9 cellular contexts compared by ENCODE assay signal in genomic region chr10:17375936-17376584, GRCh38.
DNase-seq lines count a peak whose midpoint lies in the region; ATAC-seq and TF ChIP-seq lines count a peak whose summit lies in the region.
"Had no signal": no experiment of that assay in that cellular context is flagged by ENCODE, and none has a peak within 500 bp of the region (broad histone marks: within the 10 kb centered on the region; RNA-seq: fewer than 3 reads in every experiment).

No MANE protein-coding gene starts in this region.

- no peaks in the 10 kb centered on the region for H3K36me3 Mint-ChIP-seq in activated CD4-positive, alpha-beta T cell treated with anti-CD3 and anti-CD28 coated beads for 36 hours (ENCODE audit: low read depth)
- H3K36me3 Mint-ChIP-seq in glutamatergic neuron (ENCODE audit: unreplicated experiment): no peaks in the 10 kb centered on the region

- no peak overlapping the region for H3K4me3 Mint-ChIP-seq in activated CD4-positive, alpha-beta T cell treated with anti-CD3 and anti-CD28 coated beads for 36 hours
- H3K4me3 Mint-ChIP-seq in glutamatergic neuron (ENCODE audit: unreplicated experiment): no peak overlapping the region
- H3K4me3 Mint-ChIP-seq: activated B cell treated with CpG ODN at 0.5 μM for 24 hours had no signal

- H3K27me3 Mint-ChIP-seq in activated CD4-positive, alpha-beta T cell treated with anti-CD3 and anti-CD28 coated beads for 36 hours: peaks cover 9% of the 10 kb centered on the region
- H3K27me3 Mint-ChIP-seq in glutamatergic neuron (ENCODE audit: unreplicated experiment): no peaks in the 10 kb centered on the region

- DNase-seq in AG04449 (ENCODE audit: low read depth, low spot score) (no peak), glutamatergic neuron (peak; percentile 57), NCI-H774 (lab: John Stamatoyannopoulos, UW) (no peak), NCI-H510A treated with DMSO at 0.1 percent for 48 hours (lab: John Stamatoyannopoulos, UW) (no peak)
- peak; percentile 68 for DNase-seq in activated CD4-positive, alpha-beta T cell treated with anti-CD3 and anti-CD28 coated beads for 36 hours
- DNase-seq: activated B cell treated with CpG ODN at 0.5 μM for 24 hours had no signal

- ATAC-seq in GM21367 (IDR thresholded peaks at IDR 0.05; ENCODE audit: unreplicated experiment): peak; percentile 58
- ATAC-seq in activated CD4-positive, alpha-beta T cell treated with anti-CD3 and anti-CD28 coated beads for 36 hours: no peak
- ATAC-seq in HG02970 (IDR thresholded peaks at IDR 0.05; ENCODE audit: low FRiP score, unreplicated experiment): no peak
- ATAC-seq in GM21381 (IDR thresholded peaks at IDR 0.05; ENCODE audit: unreplicated experiment): no peak

- CTCF ChIA-PET in AG04449 (lab: Yijun Ruan, JAX): interaction anchor here (0.7 to 1.8 kb wide), 11 partner anchors 9 to 542 kb away, joined by 3 to 11 read pairs (median 4); no protein-coding TSS in a partner anchor
- CTCF ChIA-PET in activated CD4-positive, alpha-beta T cell treated with anti-CD3 and anti-CD28 coated beads for 36 hours (lab: Charles Lee): interaction anchor here (0.6 to 5.1 kb wide), 14 partner anchors 9 to 1537 kb away, joined by 3 to 30 read pairs (median 3); no protein-coding TSS in a partner anchor

- no peaks in the 10 kb centered on the region for H3K9me3 Mint-ChIP-seq in activated CD4-positive, alpha-beta T cell treated with anti-CD3 and anti-CD28 coated beads for 36 hours (ENCODE audit: low read depth)
- H3K9me3 Mint-ChIP-seq in glutamatergic neuron (ENCODE audit: unreplicated experiment): no peaks in the 10 kb centered on the region

- TF ChIP-seq CTCF in AG04449 (IDR thresholded peaks at IDR 0.05; ENCODE audit: insufficient read depth, low read length, missing control alignments) (peak; percentile 47), glutamatergic neuron (IDR thresholded peaks at IDR 0.05; ENCODE audit: partially characterized antibody, unreplicated experiment) (peak; percentile 67)

- no peak overlapping the region for H3K4me3 ChIP-seq in AG04449 (ENCODE audit: low read depth, low read length)

- H3K27ac Mint-ChIP-seq in activated CD4-positive, alpha-beta T cell treated with anti-CD3 and anti-CD28 coated beads for 36 hours: no peak overlapping the region
- H3K27ac Mint-ChIP-seq in glutamatergic neuron (ENCODE audit: unreplicated experiment): no peak overlapping the region
- H3K27ac Mint-ChIP-seq: activated B cell treated with CpG ODN at 0.5 μM for 24 hours had no signal

- intact Hi-C loops in activated CD4-positive, alpha-beta T cell treated with anti-CD3 and anti-CD28 coated beads for 36 hours (cut with DNase I, micrococcal nuclease): loop anchor here in 1 of 2 experiments (5.0 kb wide), 1 partner anchor 84 kb away; no protein-coding TSS in a partner anchor

- POLR2A ChIA-PET in AG04449 (lab: Yijun Ruan, JAX): interaction anchor here (0.5 kb wide), 1 partner anchor 71 kb away, joined by 3 read pairs; no protein-coding TSS in a partner anchor
- POLR2A ChIA-PET in activated CD4-positive, alpha-beta T cell treated with anti-CD3 and anti-CD28 coated beads for 36 hours (lab: Charles Lee): no interaction called here

- H3K4me1 Mint-ChIP-seq in activated CD4-positive, alpha-beta T cell treated with anti-CD3 and anti-CD28 coated beads for 36 hours: no peaks in the 10 kb centered on the region
- H3K4me1 Mint-ChIP-seq in glutamatergic neuron (ENCODE audit: low read depth, unreplicated experiment): no peaks in the 10 kb centered on the region
- H3K4me1 Mint-ChIP-seq: activated B cell treated with CpG ODN at 0.5 μM for 24 hours had no signal

Comparison
In these comparisons a context has a peak if more than half of its experiments do, and no peak if none do; other contexts are left out.
1. DNase-seq: peak in activated CD4-positive, alpha-beta T cell treated with anti-CD3 and anti-CD28 coated beads for 36 hours (single experiment) and glutamatergic neuron (single experiment); none in AG04449 (single experiment), NCI-H774 (single experiment) and NCI-H510A treated with DMSO at 0.1 percent for 48 hours (single experiment).